10 cellular contexts compared by ENCODE assay signal in genomic region chr14:24605435-24606190, GRCh38. TPM values are rescaled to one million over a fixed set of nuclear protein-coding genes. Genes with fewer than 3 reads are reported as not detected.
DNase-seq lines count a peak whose midpoint lies in the region; ATAC-seq, FAIRE-seq and TF ChIP-seq lines count a peak whose summit lies in the region.
"Had no signal": no experiment of that assay in that cellular context is flagged by ENCODE, and none has a peak within 500 bp of the region (broad histone marks: within the 10 kb centered on the region; RNA-seq: fewer than 3 reads in every experiment).

No MANE protein-coding gene starts in this region.

- DNase-seq in D721Med (ENCODE audit: insufficient read length, low spot score) (no peak), T-helper 2 cell (peak in 4 of 5 experiments; percentile 23 to 77 (median 41)), ascending aorta (ENCODE audit: low spot score in 2 of 2) (no peak), right lobe of liver (peak in 2 of 3 donors; percentile 33 to 53), sigmoid colon (no peak)
- DNase-seq in stimulated activated CD8-positive, alpha-beta memory T cell treated with anti-CD3 and anti-CD28 coated beads, Interleukin-7, amount 100 ng/mL, for 48 hours (ENCODE audit: extremely low read depth in 1 of 2, low read depth in 1 of 2), result peak; percentile 52 to 66

- TF ChIP-seq CTCF in D721Med (IDR thresholded peaks at IDR 0.05; ENCODE audit: insufficient read depth, missing control alignments) (peak; percentile 64), ascending aorta (IDR thresholded peaks at IDR 0.05) (peak; percentile 19 to 45 (median 21)), right lobe of liver (IDR thresholded peaks at IDR 0.05) (peak; percentile 43 to 53 (median 44)), sigmoid colon (IDR thresholded peaks at IDR 0.05) (peak in 2 of 4 experiments; percentile 24 to 25)

- no peaks in the 10 kb centered on the region for H3K4me1 ChIP-seq in ascending aorta
- H3K4me1 ChIP-seq in right lobe of liver, result no peaks in the 10 kb centered on the region
- no peaks in the 10 kb centered on the region for H3K4me1 ChIP-seq in sigmoid colon

- no peaks in the 10 kb centered on the region for H3K27me3 ChIP-seq in ascending aorta
- no peaks in the 10 kb centered on the region for H3K27me3 ChIP-seq in right lobe of liver
- no peaks in the 10 kb centered on the region for H3K27me3 ChIP-seq in sigmoid colon

- no peak overlapping the region for H3K4me3 ChIP-seq in ascending aorta
- H3K4me3 ChIP-seq in right lobe of liver, result no peak overlapping the region
- H3K4me3 ChIP-seq in sigmoid colon, result no peak overlapping the region
- H3K4me3 ChIP-seq: SK-N-MC had no signal

- WGBS in right lobe of liver (ENCODE audit: insufficient coverage, low coverage, low lambda C conversion rate, missing lambda C conversion rate), result 63% methylated on average over 1 of the region's 3 CpGs
- WGBS in sigmoid colon, 2 donors, result 76 to 79% methylated on average over 3 of the region's 3 CpGs

- no peak for FAIRE-seq in D721Med (lab: Jason Lieb, UNC)

- intact Hi-C loops in ascending aorta (cut with DNase I) (no loop called here), right lobe of liver (cut with DNase I) (no loop called here), sigmoid colon (cut with DNase I) (no loop called here)

- H3K27ac ChIP-seq in ascending aorta (no peak overlapping the region), right lobe of liver (no peak overlapping the region), sigmoid colon (no peak overlapping the region)
- H3K27ac ChIP-seq: SK-N-MC had no signal

- ATAC-seq in GM19452 (IDR thresholded peaks at IDR 0.05; ENCODE audit: unreplicated experiment), result peak; percentile 79
- ATAC-seq in HG03469 (IDR thresholded peaks at IDR 0.05; ENCODE audit: unreplicated experiment), result peak; percentile 79
- ATAC-seq in right lobe of liver, result peak; percentile 56 to 69 (median 62)

- TF ChIP-seq POLR2A in right lobe of liver (IDR thresholded peaks at IDR 0.05), result no peak
- TF ChIP-seq POLR2A in sigmoid colon (IDR thresholded peaks at IDR 0.05), result no peak

- TF ChIP-seq EP300 in sigmoid colon (IDR thresholded peaks at IDR 0.05), result no peak

- H3K9me3 ChIP-seq in ascending aorta (no peaks in the 10 kb centered on the region), right lobe of liver (no peaks in the 10 kb centered on the region), sigmoid colon (no peaks in the 10 kb centered on the region)

- H3K36me3 ChIP-seq in ascending aorta (no peaks in the 10 kb centered on the region), right lobe of liver (no peaks in the 10 kb centered on the region), sigmoid colon (no peaks in the 10 kb centered on the region)

RNA-seq across cellular contexts. Expression of gene GZMH, which starts 3.9 kb away (rescaled TPM):
- total RNA-seq in ascending aorta (0.96 TPM), right lobe of liver (under 1 TPM in 5 of 6 experiments, not detected in 1; 0.44 to 0.93 (median 0.48) TPM), sigmoid colon (1 to 10 TPM in 1 of 4 donors, not detected in 3; 2.5 TPM)
- 1 to 10 TPM in 1 of 3 donors, not detected in 2; 1.7 TPM for polyA plus RNA-seq in sigmoid colon
- total RNA-seq: urinary bladder had no signal

RNA-seq across cellular contexts. Expression of gene GZMB, which starts 28.4 kb away (rescaled TPM):
- not detected for total RNA-seq in ascending aorta
- under 1 TPM in 4 of 6 experiments, not detected in 2; 0.66 to 0.88 (median 0.78) TPM for total RNA-seq in right lobe of liver
- total RNA-seq in sigmoid colon, result 1 to 10 TPM in 1 of 4 donors, not detected in 3; 1.5 TPM
- 1 to 10 TPM in 2 of 3 donors, not detected in 1; 3.2 to 8.0 TPM for polyA plus RNA-seq in sigmoid colon
- total RNA-seq: urinary bladder had no signal

RNA-seq across cellular contexts. Expression of gene CTSG, which starts 29.6 kb away (rescaled TPM):
- total RNA-seq in ascending aorta (not detected), right lobe of liver (1 to 10 TPM in 2 of 6 experiments, not detected in 4; 1.8 to 2.5 TPM), sigmoid colon (1 to 10 TPM in 2 of 4 donors, under 1 TPM in 1, not detected in 1; 0.99 to 8.6 (median 4.1) TPM)
- polyA plus RNA-seq in sigmoid colon, result 1 to 10 TPM in 1 of 3 donors, under 1 TPM in 1, not detected in 1; 0.67 to 3.0 TPM

Comparison
In these comparisons a context has a peak if more than half of its experiments do, and no peak if none do; other contexts are left out.
1. DNase-seq: peak in T-helper 2 cell (4 of 5), right lobe of liver (2 of 3) and stimulated activated CD8-positive, alpha-beta memory T cell treated with anti-CD3 and anti-CD28 coated beads, Interleukin-7, amount 100 ng/mL, for 48 hours (2 of 2); none in D721Med (single experiment), ascending aorta (0 of 2) and sigmoid colon (single experiment).
2. Peak in every context shown above with its lines, with median percentiles within 50 percentile points of each other: ATAC-seq.